8 cellular contexts compared by ENCODE assay signal in genomic region chr2:174341301-174341994, GRCh38. TPM values are rescaled to one million over a fixed set of nuclear protein-coding genes. Genes with fewer than 3 reads are reported as not detected.
DNase-seq lines count a peak whose midpoint lies in the region; ATAC-seq, FAIRE-seq and TF ChIP-seq lines count a peak whose summit lies in the region.

No MANE protein-coding gene starts in this region.

- in situ Hi-C loops in KBM-7 (cut with MboI; ENCODE audit: low pct_unique_long_range_greater_than_20kb, low sequenced_read_pairs): no loop called here
- in situ Hi-C loops in SK-MEL-5 (cut with HindIII; ENCODE audit: low pct_unique_long_range_greater_than_20kb, low sequenced_read_pairs): no loop called here

- H3K4me1 ChIP-seq in BLaER1 treated with 17β-estradiol and CSF1 and Interleukin-3, amounts not matched to agents 10 nM and 100 nM: peaks cover 12 to 40% (median 19%) of the 10 kb centered on the region in 10 experiments
- H3K4me1 ChIP-seq in pancreas (peaks cover 0 to 14% (median 11%) of the 10 kb centered on the region in 3 donors), tibial artery (peaks cover 7 to 46% (median 34%) of the 10 kb centered on the region in 4 donors)

- H3K27ac ChIP-seq in BLaER1 treated with 17β-estradiol and CSF1 and Interleukin-3, amounts not matched to agents 10 nM and 100 nM: no peak overlapping the region
- H3K27ac ChIP-seq in pancreas (no peak overlapping the region), tibial artery (no peak overlapping the region)

- FAIRE-seq in GM19239 (lab: Jason Lieb, UNC) (peak; percentile 86), pancreas (lab: Jason Lieb, UNC) (peak; percentile 39)

- TF ChIP-seq CTCF in pancreas (IDR thresholded peaks at IDR 0.05) (peak; percentile 92 to 98 (median 96)), tibial artery (IDR thresholded peaks at IDR 0.05) (peak; percentile 92 to 99)

- peaks cover 95 to 100% (median 97%) of the 10 kb centered on the region in 11 experiments for H3K27me3 ChIP-seq in BLaER1 treated with 17β-estradiol and CSF1 and Interleukin-3, amounts not matched to agents 10 nM and 100 nM
- H3K27me3 ChIP-seq in pancreas (peaks cover 16 to 67% (median 42%) of the 10 kb centered on the region in 4 donors), tibial artery (peaks cover 29 to 83% of the 10 kb centered on the region in 2 donors)

- H3K4me2 ChIP-seq in BLaER1 treated with 17β-estradiol and CSF1 and Interleukin-3, amounts not matched to agents 10 nM and 100 nM: peak overlapping the region in 8 of 11 experiments; percentile 1 to 86 (median 20); a peak in 9 of 22 replicates

- H3K9ac ChIP-seq in BLaER1 treated with 17β-estradiol and CSF1 and Interleukin-3, amounts not matched to agents 10 nM and 100 nM: no peak overlapping the region

- intact Hi-C loops in pancreas (cut with DNase I) (loop anchor here in 1 of 3 donors (10.0 kb wide), 1 partner anchor 937 kb away; no protein-coding TSS in a partner anchor), tibial artery (cut with DNase I; ENCODE audit: low total_unique reads) (loop anchor here (5.0 kb wide), 1 partner anchor 939 kb away; no protein-coding TSS in a partner anchor)

- H4K20me1 ChIP-seq in BLaER1 treated with 17β-estradiol and CSF1 and Interleukin-3, amounts not matched to agents 10 nM and 100 nM: peaks cover 9 to 92% (median 82%) of the 10 kb centered on the region in 11 experiments; a peak in 20 of 22 replicates

- peak overlapping the region in 4 of 10 experiments; percentile 8 to 21 (median 19); a peak in 4 of 20 replicates for H3K4me3 ChIP-seq in BLaER1 treated with 17β-estradiol and CSF1 and Interleukin-3, amounts not matched to agents 10 nM and 100 nM
- no peak overlapping the region for H3K4me3 ChIP-seq in pancreas
- no peak overlapping the region for H3K4me3 ChIP-seq in tibial artery

- WGBS in pancreas, 2 donors: 1% methylated on average over 31 of the region's 31 CpGs

- ATAC-seq in pancreas: peak; percentile 89 to 96 (median 92)

- H3K36me3 ChIP-seq in BLaER1 treated with 17β-estradiol and CSF1 and Interleukin-3, amounts not matched to agents 10 nM and 100 nM: no peaks in the 10 kb centered on the region
- H3K36me3 ChIP-seq in pancreas: no peaks in the 10 kb centered on the region
- H3K36me3 ChIP-seq in tibial artery: no peaks in the 10 kb centered on the region

- DNase-seq in GM19239 (ENCODE audit: insufficient read length, low spot score) (no peak), KBM-7 (peak; percentile 90), SK-MEL-5 (ENCODE audit: low read depth, low spot score) (peak; percentile 71), globus pallidus (ENCODE audit: low spot score) (peak; percentile 82), pancreas (peak; percentile 77 to 97 (median 88)), tibial artery (peak; percentile 82 to 92)
- peak; percentile 91 for DNase-seq in activated naive CD4-positive, alpha-beta T cell treated with Interleukin-2 at 50 U/mL for 16 hours

- H3K9me3 ChIP-seq in BLaER1 treated with 17β-estradiol and CSF1 and Interleukin-3, amounts not matched to agents 10 nM and 100 nM (replicated peaks in 1 of 11): peaks cover 0 to under 1% (median 0%) of the 10 kb centered on the region in 11 experiments; a peak in 2 of 22 replicates
- no peaks in the 10 kb centered on the region for H3K9me3 ChIP-seq in pancreas
- no peaks in the 10 kb centered on the region for H3K9me3 ChIP-seq in tibial artery

RNA-seq across cellular contexts. Expression of gene SP9, which starts 6.7 kb away (rescaled TPM):
- total RNA-seq in SK-MEL-5 (2014; rRNA removed; shearing (Covaris generic)): 0.11 and 0.13 TPM in 2 replicates
- 0.31 and 0.65 TPM in 2 replicates for polyA plus RNA-seq in SK-MEL-5 (2015; cell fraction: cytosol; rRNA removed)
- polyA plus RNA-seq in SK-MEL-5 (2015; cell fraction: nucleus; rRNA removed): not detected in 2 replicates
- not detected for total RNA-seq in pancreas
- under 1 TPM in 1 of 2 donors, not detected in 1; 0.02 TPM for polyA plus RNA-seq in pancreas

RNA-seq across cellular contexts. Expression of gene SCRN3, which starts 54.1 kb away (rescaled TPM):
- total RNA-seq in SK-MEL-5 (2014; rRNA removed; shearing (Covaris generic)): 26.3 and 27.0 TPM in 2 replicates
- polyA plus RNA-seq in SK-MEL-5 (2015; cell fraction: cytosol; rRNA removed): 20.4 and 21.1 TPM in 2 replicates
- 28.3 and 32.5 TPM in 2 replicates for polyA plus RNA-seq in SK-MEL-5 (2015; cell fraction: nucleus; rRNA removed)
- 10 to 100 TPM in 4 of 6 donors, 1 to 10 TPM in 2; 8.2 to 14.8 (median 10.4) TPM for total RNA-seq in pancreas
- 1 to 10 TPM; 9.5 to 9.7 TPM for polyA plus RNA-seq in pancreas
